ENCODE assay signal across 22 cellular contexts in genomic region chr11:27716216-27716615, GRCh38. TPM values are rescaled to one million over a fixed set of nuclear protein-coding genes. Genes with fewer than 3 reads are reported as not detected.
"Had no signal": no experiment of that assay in that cellular context is flagged by ENCODE, and none has a peak within 500 bp of the region (broad histone marks: within the 10 kb centered on the region; RNA-seq: fewer than 3 reads in every experiment).

No MANE protein-coding gene starts in this region.

- H3K4me3 ChIP-seq: esophagus squamous epithelium, heart right ventricle, hepatocyte had no signal

- DNase-seq: activated CD4-positive, alpha-beta memory T cell treated with anti-CD3 and anti-CD28 coated beads, Interleukin-2, amount 10 ng/mL, durations not matched to agents 7 days and 5 days; activated CD4-positive, alpha-beta T cell treated with anti-CD3 and anti-CD28 coated beads for 1 hour; activated CD4-positive, alpha-beta T cell treated with anti-CD3 and anti-CD28 coated beads for 4 hours; activated CD4-positive, alpha-beta T cell treated with anti-CD3 and anti-CD28 coated beads, Interleukin-2, amount 10 ng/mL, durations not matched to agents 7 days and 5 days; activated CD4-positive, alpha-beta T cell treated with anti-CD3 and anti-CD28 coated beads, Interleukin-2, amount 50 U/mL, for 4 hours; activated CD8-positive, alpha-beta memory T cell treated with anti-CD3 and anti-CD28 coated beads, Interleukin-2, amount 50 U/mL, for 48 hours; activated gamma-delta T cell treated with Interleukin-2 at 50 U/mL for 16 hours; activated naive CD4-positive, alpha-beta T cell treated with anti-CD3 and anti-CD28 coated beads, Interleukin-2, amount 50 U/mL, for 16 hours; activated naive CD4-positive, alpha-beta T cell treated with Interleukin-2 at 50 U/mL for 16 hours; activated T-cell treated with anti-CD3 and anti-CD28 coated beads for 4 hours; activated T-cell treated with anti-CD3 and anti-CD28 coated beads, Interleukin-2, amount 50 U/mL, for 24 hours; activated T-cell treated with anti-CD3 and anti-CD28 coated beads, Interleukin-2, amount 50 U/mL, for 72 hours; amniotic stem cell; cortex of kidney; dermis blood vessel endothelial cell; effector CD4-positive, alpha-beta T cell; effector memory CD8-positive, alpha-beta T cell; esophagus squamous epithelium; heart right ventricle; T-helper 2 cell had no signal

- ATAC-seq: activated T-cell treated with anti-CD3 and anti-CD28 coated beads, Interleukin-2, amount 50 U/mL, for 72 hours; effector memory CD8-positive, alpha-beta T cell; heart right ventricle; WTC11 had no signal

RNA-seq across cellular contexts. Expression of gene BDNF, which starts 16.0 kb away (rescaled TPM):
- total RNA-seq: activated CD4-positive, alpha-beta memory T cell treated with anti-CD3 and anti-CD28 coated beads, Interleukin-2, amount 10 ng/mL, durations not matched to agents 7 days and 5 days; activated CD4-positive, alpha-beta T cell treated with anti-CD3 and anti-CD28 coated beads, Interleukin-2, amount 10 ng/mL, durations not matched to agents 7 days and 5 days; activated T-cell treated with anti-CD3 and anti-CD28 coated beads, Interleukin-2, amount 50 U/mL, for 72 hours had no signal
